In the genomic region with DNA sequence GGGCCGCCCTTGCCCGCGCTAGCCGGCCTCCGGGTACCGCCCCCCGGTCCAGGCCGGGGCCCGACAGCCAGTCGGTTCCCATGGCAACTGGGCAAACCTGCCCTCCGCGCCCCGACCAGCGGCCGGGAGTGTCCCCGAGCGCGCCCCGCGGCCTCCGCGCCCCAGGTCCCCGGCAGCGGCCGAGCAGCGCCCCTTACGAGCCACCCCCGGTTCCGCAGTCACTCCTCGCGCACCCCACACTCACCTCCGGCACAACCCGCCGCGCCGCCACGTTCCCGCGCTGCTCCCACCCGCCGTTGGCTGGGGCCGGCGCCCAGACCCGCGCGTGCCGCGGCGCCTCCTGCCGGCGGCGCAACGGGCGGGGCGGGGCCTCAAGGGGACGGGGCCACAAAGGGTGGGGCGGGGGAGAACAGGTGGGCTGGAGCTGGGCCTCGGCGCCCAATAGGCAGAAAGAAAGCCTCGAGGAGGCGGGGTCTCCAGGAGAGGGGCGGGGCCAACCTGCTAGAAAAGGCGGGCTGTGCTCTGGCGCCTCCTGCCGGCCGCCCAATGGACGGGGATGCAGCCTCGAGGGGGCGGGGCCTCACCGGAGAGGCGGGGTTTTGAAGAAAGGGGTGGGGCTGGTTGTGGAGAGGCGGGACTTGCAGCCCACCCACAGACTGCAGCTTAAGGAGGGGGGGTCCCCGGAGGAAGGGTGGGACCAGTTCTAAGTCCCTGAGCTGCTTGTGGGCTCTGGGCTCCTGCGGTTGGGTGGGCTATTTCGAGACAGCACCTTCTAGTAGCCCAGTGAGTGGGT, we compare ENCODE assay signal across 1 cellular context.
TF ChIP-seq lines count a peak whose summit lies in the region.

A gene with protein sequence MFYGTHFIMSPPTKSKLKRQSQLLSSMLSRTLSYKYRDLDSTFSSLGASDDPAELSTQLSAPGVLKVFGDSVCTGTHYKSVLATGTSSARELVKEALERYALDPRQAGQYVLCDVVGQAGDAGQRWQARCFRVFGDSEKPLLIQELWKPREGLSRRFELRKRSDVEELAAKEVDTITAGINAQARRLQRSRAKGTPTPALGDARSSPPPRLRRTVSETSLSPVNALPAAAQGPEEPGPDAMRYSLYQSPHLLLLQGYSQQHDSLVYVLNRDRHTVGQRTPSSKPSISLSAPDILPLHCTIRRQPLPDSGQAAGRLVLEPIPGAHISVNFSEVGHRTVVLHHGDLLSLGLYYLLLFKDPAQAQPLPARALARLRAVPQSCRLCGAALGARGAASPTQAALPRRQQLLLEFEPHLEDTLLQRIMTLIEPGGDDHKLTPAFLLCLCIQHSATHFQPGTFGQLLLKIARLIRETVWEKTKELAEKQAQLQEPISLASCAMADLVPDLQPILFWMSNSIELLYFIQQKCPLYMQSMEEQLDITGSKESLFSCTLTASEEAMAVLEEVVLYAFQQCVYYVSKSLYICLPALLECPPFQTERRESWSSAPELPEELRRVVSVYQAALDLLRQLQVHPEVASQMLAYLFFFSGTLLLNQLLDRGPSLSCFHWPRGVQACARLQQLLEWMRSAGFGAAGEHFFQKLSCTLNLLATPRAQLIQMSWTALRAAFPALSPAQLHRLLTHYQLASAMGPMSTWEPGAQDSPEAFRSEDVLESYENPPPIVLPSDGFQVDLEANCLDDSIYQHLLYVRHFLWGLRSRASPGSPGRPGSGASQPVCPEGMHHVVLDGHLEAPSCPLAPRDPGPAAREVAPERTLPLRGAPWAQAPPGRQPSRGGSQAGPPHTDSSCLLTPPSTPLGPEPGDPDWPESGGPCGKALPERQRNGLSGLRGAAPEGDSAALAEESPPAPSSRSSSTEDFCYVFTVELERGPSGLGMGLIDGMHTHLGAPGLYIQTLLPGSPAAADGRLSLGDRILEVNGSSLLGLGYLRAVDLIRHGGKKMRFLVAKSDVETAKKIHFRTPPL (minus strand): TSS at position 365 of the 793 bp plus-strand sequence. CDS start 5,577 bp downstream, outside the sequence.

TF ChIP-seq in K562, 482 proteins besides CTCF, POLR2A, EP300 and RAD21 (continued from another document and continues in another):
- TF ChIP-seq, protein P1, sequence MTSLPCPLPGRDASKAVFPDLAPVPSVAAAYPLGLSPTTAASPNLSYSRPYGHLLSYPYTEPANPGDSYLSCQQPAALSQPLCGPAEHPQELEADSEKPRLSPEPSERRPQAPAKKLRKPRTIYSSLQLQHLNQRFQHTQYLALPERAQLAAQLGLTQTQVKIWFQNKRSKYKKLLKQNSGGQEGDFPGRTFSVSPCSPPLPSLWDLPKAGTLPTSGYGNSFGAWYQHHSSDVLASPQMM (CRISPR knock-in tag; IDR thresholded peaks at IDR 0.05): no peak
- TF ChIP-seq HNRNPK (IDR thresholded peaks at IDR 0.05; ENCODE audit: low read depth, low read length, poor library complexity, severe bottlenecking): no peak
- no peak for TF ChIP-seq HDAC3 (IDR thresholded peaks at IDR 0.05; ENCODE audit: borderline replicate concordance, partially characterized antibody)
- TF ChIP-seq, protein P2, sequence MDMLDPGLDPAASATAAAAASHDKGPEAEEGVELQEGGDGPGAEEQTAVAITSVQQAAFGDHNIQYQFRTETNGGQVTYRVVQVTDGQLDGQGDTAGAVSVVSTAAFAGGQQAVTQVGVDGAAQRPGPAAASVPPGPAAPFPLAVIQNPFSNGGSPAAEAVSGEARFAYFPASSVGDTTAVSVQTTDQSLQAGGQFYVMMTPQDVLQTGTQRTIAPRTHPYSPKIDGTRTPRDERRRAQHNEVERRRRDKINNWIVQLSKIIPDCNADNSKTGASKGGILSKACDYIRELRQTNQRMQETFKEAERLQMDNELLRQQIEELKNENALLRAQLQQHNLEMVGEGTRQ (CRISPR knock-in tag; IDR thresholded peaks at IDR 0.05): no peak
- TF ChIP-seq ZNF707 (CRISPR knock-in tag; conservative IDR thresholded peaks at IDR 0.05): no peak
- TF ChIP-seq PHB2 (IDR thresholded peaks at IDR 0.05; ENCODE audit: low read depth): no peak
- TF ChIP-seq EGR1 (conservative IDR thresholded peaks at IDR 0.05): peak; percentile 22
- TF ChIP-seq SMARCE1 (IDR thresholded peaks at IDR 0.05): no peak
- TF ChIP-seq FOXP1 (CRISPR knock-in tag; IDR thresholded peaks at IDR 0.05): no peak
- peak; percentile 71 for TF ChIP-seq KLF1 (tag; IDR thresholded peaks at IDR 0.05)
- TF ChIP-seq, protein P3, sequence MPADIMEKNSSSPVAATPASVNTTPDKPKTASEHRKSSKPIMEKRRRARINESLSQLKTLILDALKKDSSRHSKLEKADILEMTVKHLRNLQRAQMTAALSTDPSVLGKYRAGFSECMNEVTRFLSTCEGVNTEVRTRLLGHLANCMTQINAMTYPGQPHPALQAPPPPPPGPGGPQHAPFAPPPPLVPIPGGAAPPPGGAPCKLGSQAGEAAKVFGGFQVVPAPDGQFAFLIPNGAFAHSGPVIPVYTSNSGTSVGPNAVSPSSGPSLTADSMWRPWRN (IDR thresholded peaks at IDR 0.05; ENCODE audit: low read depth): no peak
- TF ChIP-seq RBM39 (optimal IDR thresholded peaks at IDR 0.05; ENCODE audit: low read depth, low read length): no peak
- TF ChIP-seq, protein P4, sequence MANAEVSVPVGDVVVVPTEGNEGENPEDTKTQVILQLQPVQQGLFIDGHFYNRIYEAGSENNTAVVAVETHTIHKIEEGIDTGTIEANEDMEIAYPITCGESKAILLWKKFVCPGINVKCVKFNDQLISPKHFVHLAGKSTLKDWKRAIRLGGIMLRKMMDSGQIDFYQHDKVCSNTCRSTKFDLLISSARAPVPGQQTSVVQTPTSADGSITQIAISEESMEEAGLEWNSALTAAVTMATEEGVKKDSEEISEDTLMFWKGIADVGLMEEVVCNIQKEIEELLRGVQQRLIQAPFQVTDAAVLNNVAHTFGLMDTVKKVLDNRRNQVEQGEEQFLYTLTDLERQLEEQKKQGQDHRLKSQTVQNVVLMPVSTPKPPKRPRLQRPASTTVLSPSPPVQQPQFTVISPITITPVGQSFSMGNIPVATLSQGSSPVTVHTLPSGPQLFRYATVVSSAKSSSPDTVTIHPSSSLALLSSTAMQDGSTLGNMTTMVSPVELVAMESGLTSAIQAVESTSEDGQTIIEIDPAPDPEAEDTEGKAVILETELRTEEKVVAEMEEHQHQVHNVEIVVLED (CRISPR knock-in tag; IDR thresholded peaks at IDR 0.05): peak; percentile 47; the same call in 1 of the 2 replicates
- TF ChIP-seq, protein P5, sequence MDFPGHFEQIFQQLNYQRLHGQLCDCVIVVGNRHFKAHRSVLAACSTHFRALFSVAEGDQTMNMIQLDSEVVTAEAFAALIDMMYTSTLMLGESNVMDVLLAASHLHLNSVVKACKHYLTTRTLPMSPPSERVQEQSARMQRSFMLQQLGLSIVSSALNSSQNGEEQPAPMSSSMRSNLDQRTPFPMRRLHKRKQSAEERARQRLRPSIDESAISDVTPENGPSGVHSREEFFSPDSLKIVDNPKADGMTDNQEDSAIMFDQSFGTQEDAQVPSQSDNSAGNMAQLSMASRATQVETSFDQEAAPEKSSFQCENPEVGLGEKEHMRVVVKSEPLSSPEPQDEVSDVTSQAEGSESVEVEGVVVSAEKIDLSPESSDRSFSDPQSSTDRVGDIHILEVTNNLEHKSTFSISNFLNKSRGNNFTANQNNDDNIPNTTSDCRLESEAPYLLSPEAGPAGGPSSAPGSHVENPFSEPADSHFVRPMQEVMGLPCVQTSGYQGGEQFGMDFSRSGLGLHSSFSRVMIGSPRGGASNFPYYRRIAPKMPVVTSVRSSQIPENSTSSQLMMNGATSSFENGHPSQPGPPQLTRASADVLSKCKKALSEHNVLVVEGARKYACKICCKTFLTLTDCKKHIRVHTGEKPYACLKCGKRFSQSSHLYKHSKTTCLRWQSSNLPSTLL (IDR thresholded peaks at IDR 0.05): no peak
- no peak for TF ChIP-seq TFAM (CRISPR knock-in tag; conservative IDR thresholded peaks at IDR 0.05)
- no peak for TF ChIP-seq GABPB2 (CRISPR knock-in tag; conservative IDR thresholded peaks at IDR 0.05)
- no peak for TF ChIP-seq RBM34 (IDR thresholded peaks at IDR 0.05; ENCODE audit: borderline replicate concordance, insufficient read depth, low read length)
- no peak for TF ChIP-seq CCAR2 (IDR thresholded peaks at IDR 0.05; ENCODE audit: low read depth, low read length)
- TF ChIP-seq, protein P6, sequence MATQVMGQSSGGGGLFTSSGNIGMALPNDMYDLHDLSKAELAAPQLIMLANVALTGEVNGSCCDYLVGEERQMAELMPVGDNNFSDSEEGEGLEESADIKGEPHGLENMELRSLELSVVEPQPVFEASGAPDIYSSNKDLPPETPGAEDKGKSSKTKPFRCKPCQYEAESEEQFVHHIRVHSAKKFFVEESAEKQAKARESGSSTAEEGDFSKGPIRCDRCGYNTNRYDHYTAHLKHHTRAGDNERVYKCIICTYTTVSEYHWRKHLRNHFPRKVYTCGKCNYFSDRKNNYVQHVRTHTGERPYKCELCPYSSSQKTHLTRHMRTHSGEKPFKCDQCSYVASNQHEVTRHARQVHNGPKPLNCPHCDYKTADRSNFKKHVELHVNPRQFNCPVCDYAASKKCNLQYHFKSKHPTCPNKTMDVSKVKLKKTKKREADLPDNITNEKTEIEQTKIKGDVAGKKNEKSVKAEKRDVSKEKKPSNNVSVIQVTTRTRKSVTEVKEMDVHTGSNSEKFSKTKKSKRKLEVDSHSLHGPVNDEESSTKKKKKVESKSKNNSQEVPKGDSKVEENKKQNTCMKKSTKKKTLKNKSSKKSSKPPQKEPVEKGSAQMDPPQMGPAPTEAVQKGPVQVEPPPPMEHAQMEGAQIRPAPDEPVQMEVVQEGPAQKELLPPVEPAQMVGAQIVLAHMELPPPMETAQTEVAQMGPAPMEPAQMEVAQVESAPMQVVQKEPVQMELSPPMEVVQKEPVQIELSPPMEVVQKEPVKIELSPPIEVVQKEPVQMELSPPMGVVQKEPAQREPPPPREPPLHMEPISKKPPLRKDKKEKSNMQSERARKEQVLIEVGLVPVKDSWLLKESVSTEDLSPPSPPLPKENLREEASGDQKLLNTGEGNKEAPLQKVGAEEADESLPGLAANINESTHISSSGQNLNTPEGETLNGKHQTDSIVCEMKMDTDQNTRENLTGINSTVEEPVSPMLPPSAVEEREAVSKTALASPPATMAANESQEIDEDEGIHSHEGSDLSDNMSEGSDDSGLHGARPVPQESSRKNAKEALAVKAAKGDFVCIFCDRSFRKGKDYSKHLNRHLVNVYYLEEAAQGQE (CRISPR knock-in tag; IDR thresholded peaks at IDR 0.05; ENCODE audit: low read depth): no peak
- no peak for TF ChIP-seq GABPB1 (CRISPR knock-in tag; IDR thresholded peaks at IDR 0.05)
- no peak for TF ChIP-seq MEIS2 (IDR thresholded peaks at IDR 0.05; ENCODE audit: partially characterized antibody)
- TF ChIP-seq NR2C2 (CRISPR knock-in tag; IDR thresholded peaks at IDR 0.05): no peak
- no peak for TF ChIP-seq NR2C2 (tag; IDR thresholded peaks at IDR 0.05)
- no peak for TF ChIP-seq RNF2 (IDR thresholded peaks at IDR 0.05)
- no peak for TF ChIP-seq CBFA2T3 (IDR thresholded peaks at IDR 0.05)
- TF ChIP-seq, protein P7, sequence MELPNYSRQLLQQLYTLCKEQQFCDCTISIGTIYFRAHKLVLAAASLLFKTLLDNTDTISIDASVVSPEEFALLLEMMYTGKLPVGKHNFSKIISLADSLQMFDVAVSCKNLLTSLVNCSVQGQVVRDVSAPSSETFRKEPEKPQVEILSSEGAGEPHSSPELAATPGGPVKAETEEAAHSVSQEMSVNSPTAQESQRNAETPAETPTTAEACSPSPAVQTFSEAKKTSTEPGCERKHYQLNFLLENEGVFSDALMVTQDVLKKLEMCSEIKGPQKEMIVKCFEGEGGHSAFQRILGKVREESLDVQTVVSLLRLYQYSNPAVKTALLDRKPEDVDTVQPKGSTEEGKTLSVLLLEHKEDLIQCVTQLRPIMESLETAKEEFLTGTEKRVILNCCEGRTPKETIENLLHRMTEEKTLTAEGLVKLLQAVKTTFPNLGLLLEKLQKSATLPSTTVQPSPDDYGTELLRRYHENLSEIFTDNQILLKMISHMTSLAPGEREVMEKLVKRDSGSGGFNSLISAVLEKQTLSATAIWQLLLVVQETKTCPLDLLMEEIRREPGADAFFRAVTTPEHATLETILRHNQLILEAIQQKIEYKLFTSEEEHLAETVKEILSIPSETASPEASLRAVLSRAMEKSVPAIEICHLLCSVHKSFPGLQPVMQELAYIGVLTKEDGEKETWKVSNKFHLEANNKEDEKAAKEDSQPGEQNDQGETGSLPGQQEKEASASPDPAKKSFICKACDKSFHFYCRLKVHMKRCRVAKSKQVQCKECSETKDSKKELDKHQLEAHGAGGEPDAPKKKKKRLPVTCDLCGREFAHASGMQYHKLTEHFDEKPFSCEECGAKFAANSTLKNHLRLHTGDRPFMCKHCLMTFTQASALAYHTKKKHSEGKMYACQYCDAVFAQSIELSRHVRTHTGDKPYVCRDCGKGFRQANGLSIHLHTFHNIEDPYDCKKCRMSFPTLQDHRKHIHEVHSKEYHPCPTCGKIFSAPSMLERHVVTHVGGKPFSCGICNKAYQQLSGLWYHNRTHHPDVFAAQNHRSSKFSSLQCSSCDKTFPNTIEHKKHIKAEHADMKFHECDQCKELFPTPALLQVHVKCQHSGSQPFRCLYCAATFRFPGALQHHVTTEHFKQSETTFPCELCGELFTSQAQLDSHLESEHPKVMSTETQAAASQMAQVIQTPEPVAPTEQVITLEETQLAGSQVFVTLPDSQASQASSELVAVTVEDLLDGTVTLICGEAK (IDR thresholded peaks at IDR 0.05): peak; percentile 20; the same call in 1 of the 2 replicates
- TF ChIP-seq, protein P7 (CRISPR knock-in tag; IDR thresholded peaks at IDR 0.05): no peak
- peak; percentile 4 to 38; a peak in 2 of 4 replicates for TF ChIP-seq NRF1 (conservative IDR thresholded peaks at IDR 0.05 in 1 of 2, IDR thresholded peaks at IDR 0.05 in 1 of 2)
- no peak for TF ChIP-seq BRF1 (IDR thresholded peaks at IDR 0.05; ENCODE audit: borderline replicate concordance, extremely low read depth, insufficient read length)
- no peak for TF ChIP-seq MIER1 (IDR thresholded peaks at IDR 0.05; ENCODE audit: low read depth)
- no peak for TF ChIP-seq TSC22D4 (tag; IDR thresholded peaks at IDR 0.05)
